In genomic region chr16:23640959-23641765, GRCh38 we compare ENCODE assay signal across 1 cellular context.
A peak's percentile ranks its signal among the peaks of the same experiment; 100 is the strongest.
TF ChIP-seq lines count a peak whose summit lies in the region.

TSS of gene DCTN5 (plus strand) at chr16:23641466. CDS start at chr16:23641543, 77 bp downstream.
TSS of gene PALB2 (minus strand) at chr16:23641310. CDS start at chr16:23641157, 153 bp downstream.

TF ChIP-seq in K562, 482 proteins besides CTCF, POLR2A, EP300 and RAD21 (continued from another document and continues in another):
- TF ChIP-seq ZNF318 (IDR thresholded peaks at IDR 0.05; ENCODE audit: borderline replicate concordance in 1 of 2, low read depth in 1 of 2) (no peak), RB1 (IDR thresholded peaks at IDR 0.05; ENCODE audit: low read depth) (peak; percentile 96), IFI16 (CRISPR knock-in tag; IDR thresholded peaks at IDR 0.05) (no peak), ZNF121 (CRISPR knock-in tag; conservative IDR thresholded peaks at IDR 0.05) (no peak), ARID3B (CRISPR knock-in tag; IDR thresholded peaks at IDR 0.05; ENCODE audit: borderline replicate concordance) (no peak), DACH1 (IDR thresholded peaks at IDR 0.05; ENCODE audit: partially characterized antibody) (peak; percentile 94), SLC30A9 (CRISPR knock-in tag; IDR thresholded peaks at IDR 0.05) (no peak), RFX5 (IDR thresholded peaks at IDR 0.05; ENCODE audit: low read depth, low read length) (0 out of 2 replicates have a peak, but pooled peaks have one; percentile 17), MTF1 (CRISPR knock-in tag; IDR thresholded peaks at IDR 0.05; ENCODE audit: borderline replicate concordance) (no peak), ZNF76 (CRISPR knock-in tag; IDR thresholded peaks at IDR 0.05; ENCODE audit: borderline replicate concordance) (no peak), KLF6 (CRISPR knock-in tag; IDR thresholded peaks at IDR 0.05; ENCODE audit: borderline replicate concordance) (no peak), ZNF644 (tag; IDR thresholded peaks at IDR 0.05; ENCODE audit: low read depth) (no peak), SPI1 (IDR thresholded peaks at IDR 0.05; ENCODE audit: borderline replicate concordance, low read depth, low read length) (peak; percentile 90), GMEB1 (CRISPR knock-in tag; IDR thresholded peaks at IDR 0.05) (peak; percentile 87), MAX (CRISPR knock-in tag; IDR thresholded peaks at IDR 0.05) (peak; percentile 94), PATZ1 (CRISPR knock-in tag; IDR thresholded peaks at IDR 0.05; ENCODE audit: borderline replicate concordance) (no peak), ZZZ3 (IDR thresholded peaks at IDR 0.05) (peak; percentile 70; the same call in 1 of the 2 replicates), ZNF384 (IDR thresholded peaks at IDR 0.05; ENCODE audit: low read depth, low read length) (no peak), E2F6 (IDR thresholded peaks at IDR 0.05; ENCODE audit: borderline replicate concordance in 1 of 2, extremely low read depth in 1 of 2, insufficient read depth in 1 of 2, insufficient read length in 1 of 2, low read depth in 1 of 2, low read length in 1 of 2, poor library complexity in 1 of 2, severe bottlenecking in 1 of 2) (peak; percentile 94 to 98), CCAR2 (IDR thresholded peaks at IDR 0.05; ENCODE audit: low read depth, low read length) (no peak), BRF1 (IDR thresholded peaks at IDR 0.05; ENCODE audit: borderline replicate concordance, extremely low read depth, insufficient read length) (no peak), HEY1 (CRISPR knock-in tag; IDR thresholded peaks at IDR 0.05; ENCODE audit: borderline replicate concordance) (no peak), TARDBP (IDR thresholded peaks at IDR 0.05) (peak; percentile 65; the same call in 1 of the 2 replicates), PREB (CRISPR knock-in tag; IDR thresholded peaks at IDR 0.05) (0 out of 2 replicates have a peak, but pooled peaks have one; percentile 50), HNRNPLL (IDR thresholded peaks at IDR 0.05; ENCODE audit: low read depth, low read length, poor library complexity, severe bottlenecking) (peak; percentile 68)
